Comparison of ENCODE assay signal across 19 cellular contexts in the genomic region with DNA sequence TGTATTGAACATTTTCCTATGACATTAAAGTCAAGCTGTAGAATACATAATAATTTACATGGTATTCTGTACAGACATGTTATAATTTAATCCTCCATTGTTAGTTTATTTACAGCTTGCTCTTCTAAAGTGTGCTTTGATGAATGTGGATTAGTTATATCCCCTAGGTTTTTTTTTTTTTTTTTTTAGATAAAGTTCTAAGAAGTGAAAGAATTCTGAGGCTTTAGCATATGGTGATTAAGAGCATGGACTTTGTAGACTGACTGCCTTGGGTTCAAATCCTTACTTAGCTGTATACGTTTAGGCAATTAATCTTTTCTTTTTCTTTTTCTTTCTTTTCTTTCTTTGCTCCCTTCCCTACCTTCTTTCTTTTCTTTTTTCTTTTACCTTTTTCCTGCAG.
"Had no signal": no experiment of that assay in that cellular context is flagged by ENCODE, and none has a peak within 500 bp of the region (broad histone marks: within the 10 kb centered on the region; RNA-seq: fewer than 3 reads in every experiment).

No MANE protein-coding gene starts in this region.

- DNase-seq: colonic mucosa; dermis blood vessel endothelial cell; foreskin melanocyte; heart left ventricle; hippocampal formation; mammary epithelial cell; naive thymus-derived CD4-positive, alpha-beta T cell; stimulated activated CD4-positive, alpha-beta T cell treated with anti-CD3 and anti-CD28 coated beads, Interleukin-4, amount 100 ng/mL, for 1 hour; stimulated activated CD8-positive, alpha-beta memory T cell treated with anti-CD3 and anti-CD28 coated beads, Interleukin-4, amount 100 ng/mL, for 48 hours; stimulated activated naive CD8-positive, alpha-beta T cell treated with anti-CD3 and anti-CD28 coated beads, Interleukin-15, Interleukin-2, amounts not matched to agents 100 U/mL and 50 U/mL, for 24 hours; thyroid gland had no signal

- ATAC-seq: heart left ventricle; left lobe of liver; naive thymus-derived CD4-positive, alpha-beta T cell; stimulated activated effector memory CD8-positive, alpha-beta T cell treated with anti-CD3 and anti-CD28 coated beads, Interleukin-12 subunit alpha, Interleukin-12 subunit beta, amount 100 ng/mL, for 72 hours; stimulated activated naive CD8-positive, alpha-beta T cell treated with anti-CD3 and anti-CD28 coated beads, Interleukin-15, Interleukin-2, amounts not matched to agents 100 U/mL and 50 U/mL, for 24 hours had no signal

- H3K27me3 ChIP-seq: colonic mucosa, heart left ventricle, right atrium auricular region, suprapubic skin, thyroid gland had no signal

- H3K9me3 ChIP-seq: colonic mucosa, heart left ventricle, right atrium auricular region, suprapubic skin, thyroid gland had no signal

- FAIRE-seq: endothelial cell of umbilical vein, urothelium cell line had no signal

- H3K27ac Mint-ChIP-seq: naive thymus-derived CD4-positive, alpha-beta T cell; stimulated activated effector memory CD8-positive, alpha-beta T cell treated with anti-CD3 and anti-CD28 coated beads, Interleukin-12 subunit alpha, Interleukin-12 subunit beta, amount 100 ng/mL, for 72 hours; type B pancreatic cell had no signal

- H3K27me3 Mint-ChIP-seq: naive thymus-derived CD4-positive, alpha-beta T cell; type B pancreatic cell had no signal

- H3K4me1 ChIP-seq: colonic mucosa had no signal

- H3K27ac ChIP-seq: colonic mucosa, heart left ventricle, right atrium auricular region, suprapubic skin, thyroid gland had no signal

- H3K9me3 Mint-ChIP-seq: naive thymus-derived CD4-positive, alpha-beta T cell; neural crest cell; stimulated activated effector memory CD8-positive, alpha-beta T cell treated with anti-CD3 and anti-CD28 coated beads, Interleukin-12 subunit alpha, Interleukin-12 subunit beta, amount 100 ng/mL, for 72 hours; type B pancreatic cell had no signal

- H3K36me3 ChIP-seq: colonic mucosa, right atrium auricular region, suprapubic skin, thyroid gland had no signal

- H3K4me3 ChIP-seq: colonic mucosa, heart left ventricle, right atrium auricular region, suprapubic skin, thyroid gland had no signal

- H3K4me3 Mint-ChIP-seq: neural crest cell; stimulated activated effector memory CD8-positive, alpha-beta T cell treated with anti-CD3 and anti-CD28 coated beads, Interleukin-12 subunit alpha, Interleukin-12 subunit beta, amount 100 ng/mL, for 72 hours; type B pancreatic cell had no signal
